18 cellular contexts compared by ENCODE assay signal in the genomic region with DNA sequence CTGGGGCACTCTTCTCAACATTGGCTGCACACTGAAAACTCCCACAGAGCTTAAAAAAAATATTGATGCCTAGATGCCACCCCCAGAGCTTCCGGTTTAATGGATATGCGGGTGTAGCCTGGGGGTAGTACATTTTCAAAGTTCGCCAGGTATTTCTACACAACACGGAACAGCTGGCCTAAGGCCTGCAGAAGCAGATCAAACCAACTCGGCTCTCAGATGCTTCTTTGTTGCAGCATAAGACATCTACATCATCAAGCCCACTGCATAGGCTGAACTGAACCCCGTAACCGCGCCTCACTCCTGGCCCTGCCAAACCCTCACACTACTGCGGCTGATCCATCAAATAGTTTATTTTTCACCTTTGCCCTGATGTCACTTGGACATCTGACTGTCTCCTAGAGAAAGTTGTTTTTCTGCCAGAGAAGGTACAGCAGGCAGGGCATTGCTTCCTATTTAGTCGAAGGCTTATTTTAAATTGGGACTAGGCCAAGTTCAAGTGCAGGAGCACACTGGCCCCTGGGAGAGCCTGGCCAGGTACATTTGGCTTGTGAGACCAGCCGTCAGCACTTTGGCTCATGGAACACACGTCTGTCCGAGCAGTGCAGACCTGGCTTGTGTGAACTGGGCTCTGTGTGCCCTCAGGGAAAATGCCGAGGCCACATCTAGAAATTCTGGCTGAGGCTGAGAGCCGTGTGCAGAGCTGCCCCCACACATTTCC.
DNase-seq lines count a peak whose midpoint lies in the region; ATAC-seq and TF ChIP-seq lines count a peak whose summit lies in the region.
"Had no signal": no experiment of that assay in that cellular context is flagged by ENCODE, and none has a peak within 500 bp of the region (broad histone marks: within the 10 kb centered on the region; RNA-seq: fewer than 3 reads in every experiment).

No MANE protein-coding gene starts in this region.

- peak overlapping the region; percentile 18; the same call in 1 of the 2 replicates for H3K4me2 ChIP-seq in BLaER1

- H3K9ac ChIP-seq in BLaER1 = no peak overlapping the region

- H3K27me3 ChIP-seq in BLaER1 (no peaks in the 10 kb centered on the region), ascending aorta (no peaks in the 10 kb centered on the region), prostate gland (replicated peaks; ENCODE audit: insufficient read depth) (no peaks in the 10 kb centered on the region)

- H3K4me1 ChIP-seq in BLaER1 (peaks cover 32% of the 10 kb centered on the region), ascending aorta (peaks cover 4 to 32% of the 10 kb centered on the region in 2 donors), prostate gland (replicated peaks) (no peaks in the 10 kb centered on the region)

- no peak for DNase-seq in ascending aorta (ENCODE audit: low spot score in 2 of 2)
- DNase-seq in left ventricle myocardium superior = peak; percentile 56
- DNase-seq in prostate gland (ENCODE audit: low spot score) = no peak
- no peak for DNase-seq in UCSD-AML1 (lab: John Stamatoyannopoulos, UW; ENCODE audit: unreplicated experiment)
- no peak for DNase-seq in dermis blood vessel endothelial cell
- DNase-seq in RPMI8226 = no peak
- DNase-seq: activated CD4-positive, alpha-beta T cell treated with anti-CD3 and anti-CD28 coated beads, Interleukin-2, amount 10 ng/mL, durations not matched to agents 24 days and 14 days; brain microvascular endothelial cell; C1 segment of cervical spinal cord; DMS 273 treated with DMSO at 0.1 percent for 48 hours; hypothalamus; NCI-H1417 treated with DMSO at 0.1 percent for 48 hours; NCI-H510A; stimulated activated CD4-positive, alpha-beta T cell treated with anti-CD3 and anti-CD28 coated beads, Interleukin-4, amount 100 ng/mL, for 24 hours; stimulated activated naive CD8-positive, alpha-beta T cell treated with anti-CD3 and anti-CD28 coated beads, Interleukin-15, amount 100 ng/mL, for 72 hours; T-helper 1 cell had no signal

- H4K20me1 ChIP-seq in BLaER1 = no peaks in the 10 kb centered on the region

- 56% methylated on average over 15 of the region's 15 CpGs for WGBS in prostate gland

- TF ChIP-seq CTCF in ascending aorta (IDR thresholded peaks at IDR 0.05) (no peak), prostate gland (IDR thresholded peaks at IDR 0.05) (no peak)

- H3K9me3 ChIP-seq in BLaER1 (0 out of 2 replicates have a peak, but pooled peaks cover 3% of the 10 kb centered on the region), ascending aorta (no peaks in the 10 kb centered on the region), prostate gland (no peaks in the 10 kb centered on the region)

- intact Hi-C loops in ascending aorta (cut with DNase I) = no loop called here
- intact Hi-C loops in left ventricle myocardium superior (cut with micrococcal nuclease) = no loop called here
- intact Hi-C loops in prostate gland (cut with DNase I) = no loop called here

- no peak overlapping the region for H3K4me3 ChIP-seq in BLaER1
- H3K4me3 ChIP-seq in ascending aorta = no peak overlapping the region
- H3K4me3 ChIP-seq in prostate gland = no peak overlapping the region

- peak; percentile 3 for TF ChIP-seq POLR2A in prostate gland (IDR thresholded peaks at IDR 0.05)

- peak; percentile 78 for ATAC-seq in left ventricle myocardium superior
- no peak for ATAC-seq in GM19397 (IDR thresholded peaks at IDR 0.05; ENCODE audit: unreplicated experiment)
- ATAC-seq: stimulated activated naive CD8-positive, alpha-beta T cell treated with anti-CD3 and anti-CD28 coated beads, Interleukin-15, amount 100 ng/mL, for 72 hours had no signal

- H3K27ac ChIP-seq in BLaER1 (no peak overlapping the region), ascending aorta (peak overlapping the region; percentile 19 to 54), prostate gland (peak overlapping the region; percentile 75 to 78)
- H3K27ac ChIP-seq: brain microvascular endothelial cell had no signal

- H3K36me3 ChIP-seq in BLaER1 (no peaks in the 10 kb centered on the region), ascending aorta (peaks cover 0 to 5% of the 10 kb centered on the region in 2 donors), prostate gland (no peaks in the 10 kb centered on the region)
- H3K36me3 ChIP-seq: brain microvascular endothelial cell had no signal
